In the genomic region with DNA sequence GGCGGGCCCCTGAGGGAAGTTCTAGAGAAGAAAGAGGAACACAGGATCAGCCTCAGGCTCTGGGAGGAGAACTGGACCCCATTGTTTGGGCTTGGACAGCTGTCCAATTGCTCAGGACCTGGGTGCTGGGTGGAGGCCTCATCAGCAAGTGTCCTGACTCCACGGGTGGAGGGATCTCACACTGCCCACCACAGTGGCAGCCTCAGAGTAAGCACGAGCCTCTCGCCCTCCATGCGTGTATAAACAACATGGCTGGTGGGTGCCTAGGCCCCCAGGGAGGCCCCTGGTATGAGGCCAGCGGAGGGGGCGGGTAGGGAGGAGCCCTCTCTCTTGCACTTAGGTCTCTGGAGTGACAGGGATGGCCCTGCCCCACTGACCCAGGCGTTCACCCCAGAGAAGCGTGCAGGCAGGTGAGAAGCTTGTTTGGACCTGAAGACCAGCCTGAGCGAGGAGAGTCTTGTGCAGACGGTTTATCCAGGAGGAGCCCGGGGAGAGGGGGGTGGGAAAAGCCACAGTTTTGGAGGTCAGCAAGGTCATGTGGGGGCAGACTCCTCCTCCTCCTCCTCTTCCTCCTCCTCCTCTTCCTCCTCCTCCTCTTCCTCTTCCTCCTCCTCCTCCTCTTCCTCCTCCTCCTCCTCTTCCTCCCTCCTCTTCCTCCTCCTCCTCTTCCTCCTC, we compare ENCODE assay signal across 24 cellular contexts. TPM values are rescaled to one million over a fixed set of nuclear protein-coding genes. Genes with fewer than 3 reads are reported as not detected.
"Had no signal": no experiment of that assay in that cellular context is flagged by ENCODE, and none has a peak within 500 bp of the region (broad histone marks: within the 10 kb centered on the region; RNA-seq: fewer than 3 reads in every experiment).

No MANE protein-coding gene starts in this region.

- H3K27me3 ChIP-seq: hepatocyte, testis had no signal

- DNase-seq: activated CD4-positive, alpha-beta T cell treated with anti-CD3 and anti-CD28 coated beads, Interleukin-2, amount 50 U/mL, for 1 hour; activated CD4-positive, CD25-positive, alpha-beta regulatory T cell treated with anti-CD3 and anti-CD28 coated beads, Interleukin-2, amount 50 U/mL, for 72 hours; activated effector memory CD4-positive, alpha-beta T cell treated with anti-CD3 and anti-CD28 coated beads, Interleukin-2, amount 50 U/mL, for 16 hours; activated T-cell treated with anti-CD3 and anti-CD28 coated beads, Interleukin-2, amount 50 U/mL, for 72 hours; cerebellar nuclear complex; effector CD8-positive, alpha-beta T cell; mammary epithelial cell; naive B cell; testis had no signal

- H3K9me3 ChIP-seq: breast epithelium, mucosa of descending colon, prostate gland, testis had no signal

- H2AFZ ChIP-seq: hepatocyte had no signal

- H3K4me3 ChIP-seq: breast epithelium, gastroesophageal sphincter, hepatocyte, mucosa of descending colon, prostate gland, testis had no signal

- H3K4me2 ChIP-seq: hepatocyte had no signal

- H3K27ac ChIP-seq: breast epithelium, gastroesophageal sphincter, hepatocyte, prostate gland, testis, VCaP had no signal

- ATAC-seq: activated T-cell treated with anti-CD3 and anti-CD28 coated beads, Interleukin-2, amount 50 U/mL, for 72 hours; esophagus mucosa; gastroesophageal sphincter; left lobe of liver; mucosa of descending colon; right cardiac atrium had no signal

- H3K4me1 ChIP-seq: breast epithelium, gastroesophageal sphincter, prostate gland, testis had no signal

- H3K79me2 ChIP-seq: hepatocyte had no signal

- FAIRE-seq: astrocyte had no signal

- H3K36me3 ChIP-seq: breast epithelium, gastroesophageal sphincter, prostate gland had no signal

RNA-seq across cellular contexts. Expression of a gene that starts 41.9 kb away (rescaled TPM):
- total RNA-seq: activated CD8-positive, alpha-beta memory T cell treated with anti-CD3 and anti-CD28 coated beads for 36 hours; activated T-cell treated with anti-CD3 and anti-CD28 coated beads, Interleukin-2, amount 50 U/mL, for 72 hours; astrocyte; breast epithelium; esophagus mucosa; gastroesophageal sphincter; hepatocyte; left lobe of liver; mammary epithelial cell; mucosa of descending colon; neural crest cell; osteocyte; right cardiac atrium; skeletal muscle tissue had no signal
- polyA plus RNA-seq: adipose tissue, hepatocyte, mammary epithelial cell, right cardiac atrium had no signal
